11 cellular contexts compared by ENCODE assay signal in the genomic region with DNA sequence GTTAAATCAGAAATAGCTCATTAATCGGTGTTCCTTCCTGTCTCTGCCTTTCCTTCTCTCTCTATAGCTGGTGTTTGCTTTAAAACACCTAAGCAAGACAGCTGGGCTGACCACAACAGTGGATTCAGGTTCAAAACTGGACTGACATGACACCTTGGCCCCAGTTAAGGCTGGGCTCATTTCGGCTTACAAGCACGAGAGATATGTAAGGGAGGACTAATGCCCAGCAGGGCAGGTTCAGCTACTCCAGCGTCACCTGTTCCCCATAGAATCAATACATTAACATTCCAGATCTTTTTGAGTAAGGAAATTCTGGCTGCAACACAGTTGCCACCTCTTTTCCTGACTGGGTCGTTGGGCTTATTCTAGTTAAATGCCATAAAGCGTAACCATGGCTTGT.
"Had no signal": no experiment of that assay in that cellular context is flagged by ENCODE, and none has a peak within 500 bp of the region (broad histone marks: within the 10 kb centered on the region; RNA-seq: fewer than 3 reads in every experiment).

No MANE protein-coding gene starts in this region.

- H3K27me3 ChIP-seq: esophagus squamous epithelium, right lobe of liver, suprapubic skin had no signal

- H3K27ac ChIP-seq: right lobe of liver, suprapubic skin had no signal

- DNase-seq: activated CD4-positive, alpha-beta T cell treated with anti-CD3 and anti-CD28 coated beads, Interleukin-2, amount 50 U/mL, for 48 hours; activated effector memory CD4-positive, alpha-beta T cell treated with anti-CD3 and anti-CD28 coated beads, Interleukin-2, amount 50 U/mL, for 16 hours; activated T-cell treated with anti-CD3 and anti-CD28 coated beads, Interleukin-2, amount 50 U/mL, for 24 hours; amniotic stem cell; esophagus squamous epithelium; hippocampal formation; right lobe of liver; stimulated activated naive CD8-positive, alpha-beta T cell treated with anti-CD3 and anti-CD28 coated beads, Interleukin-15, Interleukin-2, amounts not matched to agents 100 U/mL and 50 U/mL, for 24 hours had no signal

- H3K27me3 Mint-ChIP-seq: activated naive CD8-positive, alpha-beta T cell; activated T-cell treated with anti-CD3 and anti-CD28 coated beads, Interleukin-2, amount 50 U/mL, for 24 hours had no signal

- ATAC-seq: right lobe of liver; stimulated activated naive CD8-positive, alpha-beta T cell treated with anti-CD3 and anti-CD28 coated beads, Interleukin-15, Interleukin-2, amounts not matched to agents 100 U/mL and 50 U/mL, for 24 hours had no signal

- H3K4me1 ChIP-seq: right lobe of liver, suprapubic skin had no signal

- H3K4me2 ChIP-seq: smooth muscle cell had no signal

- H3K4me3 Mint-ChIP-seq: activated naive CD8-positive, alpha-beta T cell; activated T-cell treated with anti-CD3 and anti-CD28 coated beads, Interleukin-2, amount 50 U/mL, for 24 hours had no signal

- H3K36me3 ChIP-seq: esophagus squamous epithelium, right lobe of liver, suprapubic skin had no signal

- H3K4me3 ChIP-seq: esophagus squamous epithelium, right lobe of liver, smooth muscle cell, suprapubic skin had no signal

- H3K27ac Mint-ChIP-seq: activated naive CD8-positive, alpha-beta T cell; activated T-cell treated with anti-CD3 and anti-CD28 coated beads, Interleukin-2, amount 50 U/mL, for 24 hours had no signal
